21 cellular contexts compared by ENCODE assay signal in the genomic region with DNA sequence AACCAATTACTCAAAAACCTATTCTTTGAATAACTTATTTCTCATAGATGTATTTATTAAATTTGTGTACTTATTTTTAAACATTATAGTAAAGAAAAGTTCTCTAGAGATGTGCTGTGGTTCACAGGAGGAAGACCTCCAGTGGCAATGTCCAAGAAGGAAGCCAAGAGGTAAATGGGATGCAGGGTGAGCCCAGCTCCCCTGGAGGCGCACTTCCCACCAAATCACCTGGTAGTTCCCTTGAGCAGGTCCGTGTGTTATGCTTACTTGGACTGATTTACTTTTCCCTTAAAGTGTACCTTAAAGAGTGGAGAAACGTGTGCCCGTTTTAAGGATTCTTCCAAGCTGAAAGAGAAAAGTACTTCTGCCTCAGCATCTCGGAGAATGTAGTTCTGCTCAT. TPM values are rescaled to one million over a fixed set of nuclear protein-coding genes. Genes with fewer than 3 reads are reported as not detected.
A peak's percentile ranks its signal among the peaks of the same experiment; 100 is the strongest.
DNase-seq lines count a peak whose midpoint lies in the region; ATAC-seq, FAIRE-seq and TF ChIP-seq lines count a peak whose summit lies in the region.
"Had no signal": no experiment of that assay in that cellular context is flagged by ENCODE, and none has a peak within 500 bp of the region (broad histone marks: within the 10 kb centered on the region; RNA-seq: fewer than 3 reads in every experiment).

No MANE protein-coding gene starts in this region.

- H3T11ph ChIP-seq in H9 (ENCODE audit: low read length), result no peak overlapping the region

- H3K56ac ChIP-seq in H9 (ENCODE audit: insufficient read length, low read depth, low read length) (no peak overlapping the region), mesendoderm (ENCODE audit: low read length) (no peak overlapping the region)

- ATAC-seq in DND-41 (ENCODE audit: insufficient read depth, low read depth) (no peak), K562 (peak; percentile 50; the same call in 1 of the 3 replicates)
- ATAC-seq: GM12878 had no signal

- intact Hi-C loops in K562 (cut with micrococcal nuclease), result no loop called here

- no peaks in the 10 kb centered on the region for H3K23me2 ChIP-seq in H9 (ENCODE audit: insufficient read length, low read depth, low read length, poor library complexity, severe bottlenecking)

- H2BK15ac ChIP-seq in H9 (ENCODE audit: low read depth, low read length) (no peak overlapping the region), mesendoderm (replicated peaks; ENCODE audit: low read depth) (no peak overlapping the region)

- no peak overlapping the region for H3K14ac ChIP-seq in H9 (ENCODE audit: insufficient read depth, low read length)

- no CpG with 5 or more reads among the region's 5 CpGs for WGBS in H9 (ENCODE audit: extremely low coverage, insufficient read length, low lambda C conversion rate)
- 77% methylated on average over 5 of the region's 5 CpGs for WGBS in K562 (ENCODE audit: insufficient coverage, low coverage, missing lambda C conversion rate)
- WGBS in mesendoderm (ENCODE audit: extremely low coverage, insufficient coverage, low lambda C conversion rate), result no CpG with 5 or more reads among the region's 5 CpGs

- no peak for TF ChIP-seq RAD21 in K562 (CRISPR knock-in tag; conservative IDR thresholded peaks at IDR 0.05 in 1 of 2, IDR thresholded peaks at IDR 0.05 in 1 of 2)

- no peaks in the 10 kb centered on the region for H3K79me1 ChIP-seq in H9 (ENCODE audit: insufficient read depth, low read depth, low read length, poor library complexity, severe bottlenecking)
- no peaks in the 10 kb centered on the region for H3K79me1 ChIP-seq in mesendoderm (ENCODE audit: low read length)

- H3K27me3 Mint-ChIP-seq in H9 (ENCODE audit: low read depth), result no peaks in the 10 kb centered on the region
- no peaks in the 10 kb centered on the region for H3K27me3 Mint-ChIP-seq in osteocyte (ENCODE audit: unreplicated experiment)
- H3K27me3 Mint-ChIP-seq: B cell; CD4-positive, alpha-beta memory T cell had no signal

- TF ChIP-seq CTCF in DND-41 (IDR thresholded peaks at IDR 0.05; ENCODE audit: borderline replicate concordance, extremely low read depth, low read length, poor library complexity, severe bottlenecking) (peak; percentile 3), H9 (conservative IDR thresholded peaks at IDR 0.05) (peak; percentile 54), K562 (IDR thresholded peaks at IDR 0.05 in 2 of 3, conservative IDR thresholded peaks at IDR 0.05 in 1 of 3; ENCODE audit: insufficient read depth in 2 of 3, low read depth in 1 of 3, low read length in 3 of 3) (0 out of 6 replicates have a peak, but pooled peaks of 1 of the 3 experiments have one; percentile 12), osteocyte (IDR thresholded peaks at IDR 0.05) (no peak)

- H3K9ac ChIP-seq in DND-41 (ENCODE audit: low read depth, low read length) (no peak overlapping the region), H9 (ENCODE audit: extremely low read depth, insufficient read length, low read length) (no peak overlapping the region), K562 (ENCODE audit: insufficient read depth in 1 of 2, low read depth in 2 of 2, low read length in 2 of 2) (no peak overlapping the region), mesendoderm (ENCODE audit: low read length) (no peak overlapping the region)

- no peak overlapping the region for H3K18ac ChIP-seq in H9 (ENCODE audit: insufficient read length, low read depth, low read length)
- no peak overlapping the region for H3K18ac ChIP-seq in mesendoderm (ENCODE audit: low read length)

- no peak overlapping the region for H3K27ac Mint-ChIP-seq in H9
- H3K27ac Mint-ChIP-seq in osteocyte (ENCODE audit: unreplicated experiment), result no peak overlapping the region
- H3K27ac Mint-ChIP-seq: B cell; CD4-positive, alpha-beta memory T cell; HFFc6 had no signal

- no peak overlapping the region for H3K4me2 ChIP-seq in DND-41 (ENCODE audit: insufficient read depth, low read length)
- H3K4me2 ChIP-seq in H9 (ENCODE audit: insufficient read depth, insufficient read length, low read length), result no peak overlapping the region
- H3K4me2 ChIP-seq in K562 (ENCODE audit: insufficient read depth, low read length), result no peak overlapping the region
- H3K4me2 ChIP-seq in mesendoderm (ENCODE audit: low read length), result no peak overlapping the region
- H3K4me2 ChIP-seq: PC-9 had no signal

- H2AFZ ChIP-seq in DND-41 (ENCODE audit: low read depth, low read length) (no peak overlapping the region), H9 (ENCODE audit: low read length) (no peak overlapping the region), K562 (ENCODE audit: low read depth, low read length) (no peak overlapping the region)
- H2AFZ ChIP-seq: PC-9 had no signal

- no peaks in the 10 kb centered on the region for H3K79me2 ChIP-seq in DND-41 (ENCODE audit: insufficient read depth, low read length)
- no peaks in the 10 kb centered on the region for H3K79me2 ChIP-seq in H9 (ENCODE audit: insufficient read depth, low read length)
- no peaks in the 10 kb centered on the region for H3K79me2 ChIP-seq in K562 (ENCODE audit: control insufficient read depth, insufficient read depth, low read length)
- no peaks in the 10 kb centered on the region for H3K79me2 ChIP-seq in mesendoderm (ENCODE audit: control insufficient read depth, insufficient read depth, low read length)

- H2AK5ac ChIP-seq in H9 (ENCODE audit: insufficient read length, low read length), result no peak overlapping the region
- H2AK5ac ChIP-seq in mesendoderm (ENCODE audit: low read length), result no peak overlapping the region

- FAIRE-seq in K562 (lab: Jason Lieb, UNC) (no peak), H54 (lab: Jason Lieb, UNC) (no peak)
- FAIRE-seq: GM12878 had no signal

- H3K9me3 Mint-ChIP-seq in H9 (no peaks in the 10 kb centered on the region), osteocyte (ENCODE audit: unreplicated experiment) (no peaks in the 10 kb centered on the region)
- H3K9me3 Mint-ChIP-seq: CD4-positive, alpha-beta memory T cell; HFFc6 had no signal

- in situ Hi-C loops in K562 (cut with MboI), result no loop called here

- no peak overlapping the region for H2BK120ac ChIP-seq in H9 (ENCODE audit: low read depth, low read length, poor library complexity, severe bottlenecking)
- no peak overlapping the region for H2BK120ac ChIP-seq in mesendoderm (ENCODE audit: low read depth, low read length)

- H3K36me3 ChIP-seq in DND-41 (ENCODE audit: insufficient read depth, low read length) (peaks cover 90% of the 10 kb centered on the region), K562 (ENCODE audit: control insufficient read depth, insufficient read depth, low read length) (peaks cover 82% of the 10 kb centered on the region), mesendoderm (ENCODE audit: control insufficient read depth, insufficient read depth, low read length) (peaks cover 6% of the 10 kb centered on the region)

- H3K4me3 Mint-ChIP-seq in H9 (no peak overlapping the region), osteocyte (ENCODE audit: unreplicated experiment) (no peak overlapping the region)
- H3K4me3 Mint-ChIP-seq: B cell; CD4-positive, alpha-beta memory T cell; HFFc6 had no signal

- H4K8ac ChIP-seq in H9 (replicated peaks; ENCODE audit: insufficient read length, low read depth, low read length) (no peak overlapping the region), mesendoderm (ENCODE audit: low read depth, low read length) (no peak overlapping the region)

- H3K23ac ChIP-seq in H9 (ENCODE audit: insufficient read length, low read depth, low read length) (no peak overlapping the region), mesendoderm (ENCODE audit: low read length) (no peak overlapping the region)

- POLR2A ChIA-PET in K562 (lab: Yijun Ruan, JAX), result interaction anchor here (2.0 kb wide), 1 partner anchor 19 kb away, joined by 7 read pairs; no protein-coding TSS in a partner anchor

- H2BK5ac ChIP-seq in H9 (ENCODE audit: insufficient read length, low read length), result no peak overlapping the region
- H2BK5ac ChIP-seq in mesendoderm (ENCODE audit: low read length), result no peak overlapping the region

- no peak overlapping the region for H3K4me3 ChIP-seq in DND-41 (ENCODE audit: low read depth in 1 of 2, low read length in 2 of 2)
- no peak overlapping the region for H3K4me3 ChIP-seq in K562
- no peak overlapping the region for H3K4me3 ChIP-seq in mesendoderm (ENCODE audit: low read length)
- H3K4me3 ChIP-seq: GM12878, MG63, PC-9, SK-N-MC had no signal

- H2BK12ac ChIP-seq in H9 (ENCODE audit: insufficient read length, low read depth, low read length), result no peak overlapping the region

- no peaks in the 10 kb centered on the region for H3K4me1 ChIP-seq in DND-41 (ENCODE audit: insufficient read depth, low read length)
- no peaks in the 10 kb centered on the region for H3K4me1 ChIP-seq in H9 (ENCODE audit: insufficient read depth, low read length)
- no peaks in the 10 kb centered on the region for H3K4me1 ChIP-seq in K562 (replicated peaks in 1 of 2; ENCODE audit: control insufficient read depth in 2 of 2, insufficient read depth in 2 of 2, low read length in 2 of 2)
- H3K4me1 ChIP-seq in mesendoderm (ENCODE audit: control insufficient read depth, low read depth, low read length), result no peaks in the 10 kb centered on the region

- no peak overlapping the region for H3K4ac ChIP-seq in H9 (ENCODE audit: low read depth, low read length)
- no peak overlapping the region for H3K4ac ChIP-seq in mesendoderm (ENCODE audit: low read depth, low read length)

- no peak for TF ChIP-seq EP300 in K562 (IDR thresholded peaks at IDR 0.05; ENCODE audit: low read length)

- H3K9me3 ChIP-seq in DND-41 (ENCODE audit: insufficient read depth, low read length, severe bottlenecking) (no peaks in the 10 kb centered on the region), H9 (ENCODE audit: control insufficient read depth, low read depth, low read length) (no peaks in the 10 kb centered on the region), K562 (replicated peaks; ENCODE audit: control insufficient read depth, insufficient read depth, low read depth, low read length) (no peaks in the 10 kb centered on the region)
- H3K9me3 ChIP-seq: MG63 had no signal

- DNase-seq in DND-41, result no peak
- no peak for DNase-seq in H9
- no peak for DNase-seq in K562 (ENCODE audit: extremely low read depth in 1 of 4, low spot score in 3 of 4)
- peak; percentile 40 for DNase-seq in mesendoderm
- no peak for DNase-seq in H54 (ENCODE audit: insufficient read length, low spot score)
- DNase-seq in osteocyte (ENCODE audit: extremely low spot score, unreplicated experiment), result no peak
- no peak for DNase-seq in activated CD4-positive, alpha-beta T cell treated with anti-CD3 and anti-CD28 coated beads for 1 hour
- DNase-seq: Calu3; CD4-positive, alpha-beta memory T cell; DMS79 treated with DMSO at 0.1 percent for 48 hours; GDM1; HFFc6; Karpas-422; MG63; NCI-H1092; NCI-H187 treated with DMSO at 0.1 percent for 48 hours; NCI-H446 treated with DMSO at 0.1 percent for 48 hours; PC-9 had no signal

- BruUV-seq in K562 (replicated peaks; lab: Mats Ljungman, UMichigan), result no TSS peak

- H2BK20ac ChIP-seq in H9 (ENCODE audit: low read depth, low read length, poor library complexity, severe bottlenecking), result no peak overlapping the region

- no peaks in the 10 kb centered on the region for H3K9me1 ChIP-seq in K562 (ENCODE audit: control insufficient read depth, insufficient read depth, low read length)

- no peak for TF ChIP-seq POLR2A in K562 (conservative IDR thresholded peaks at IDR 0.05)
- no peak for TF ChIP-seq POLR2A in H54 (IDR thresholded peaks at IDR 0.05; ENCODE audit: low read depth, low read length)

- H3K36me3 Mint-ChIP-seq in H9 (ENCODE audit: insufficient read depth in 1 of 3, low read depth in 3 of 3), result peaks cover 34 to 89% (median 85%) of the 10 kb centered on the region in 3 experiments
- peaks cover 58% of the 10 kb centered on the region for H3K36me3 Mint-ChIP-seq in osteocyte (ENCODE audit: unreplicated experiment)

- H3K27me3 ChIP-seq in DND-41 (ENCODE audit: insufficient read depth, low read length, poor library complexity) (no peaks in the 10 kb centered on the region), H9 (ENCODE audit: insufficient read depth, low read length) (no peaks in the 10 kb centered on the region), K562 (ENCODE audit: control insufficient read depth in 2 of 2, insufficient read depth in 2 of 2, low read length in 2 of 2) (no peaks in the 10 kb centered on the region), mesendoderm (ENCODE audit: insufficient read depth, low read length, poor library complexity) (no peaks in the 10 kb centered on the region)
- H3K27me3 ChIP-seq: MG63 had no signal

- no peak overlapping the region for H4K5ac ChIP-seq in H9 (ENCODE audit: insufficient read length, low read depth, low read length)
- H4K5ac ChIP-seq in mesendoderm (ENCODE audit: low read length), result no peak overlapping the region

- H4K20me1 ChIP-seq in DND-41 (ENCODE audit: insufficient read depth, low read length) (peaks cover 3% of the 10 kb centered on the region; the same call in 1 of the 2 replicates), H9 (ENCODE audit: control insufficient read depth, insufficient read depth, insufficient read length) (no peaks in the 10 kb centered on the region), K562 (replicated peaks; ENCODE audit: control insufficient read depth, insufficient read depth, low read length) (no peaks in the 10 kb centered on the region; the same call in 1 of the 2 replicates)

- CTCF ChIA-PET in K562 (lab: Yijun Ruan, JAX; ENCODE audit: low intra/inter-chr PET ratio), result no interaction called here

- H4K91ac ChIP-seq in H9 (ENCODE audit: insufficient read length, low read depth, low read length), result no peak overlapping the region

- H3K27ac ChIP-seq in DND-41 (ENCODE audit: low read length) (no peak overlapping the region), H9 (ENCODE audit: insufficient read length, low read depth, low read length) (no peak overlapping the region), K562 (ENCODE audit: extremely low read depth, low read depth, low read length) (no peak overlapping the region), mesendoderm (ENCODE audit: low read depth, low read length) (no peak overlapping the region)
- H3K27ac ChIP-seq: PC-9, SK-N-MC had no signal

- H3K4me1 Mint-ChIP-seq in H9 (no peaks in the 10 kb centered on the region), osteocyte (ENCODE audit: unreplicated experiment) (no peaks in the 10 kb centered on the region)
- H3K4me1 Mint-ChIP-seq: B cell; CD4-positive, alpha-beta memory T cell had no signal

RNA-seq across cellular contexts. Expression of a gene that starts 55.3 kb away (rescaled TPM):
- 31.0 and 32.6 TPM in 2 replicates for total RNA-seq in H9 (2021)
- 30.7 and 81.3 TPM in 2 replicates for total RNA-seq in K562 (2011; cell fraction: chromatin; rRNA removed; ENCODE audit: low replicate concordance)
- 17.8 and 20.4 TPM in 2 replicates for total RNA-seq in K562 (2011; cell fraction: nucleolus; rRNA removed)
- total RNA-seq in K562 (2011; cell fraction: nucleoplasm; rRNA removed), result 36.7 and 53.3 TPM in 2 replicates
- 25.4 and 26.9 TPM in 2 replicates for total RNA-seq in K562 (2014; rRNA removed)
- 25.9 and 26.1 TPM in 2 replicates for total RNA-seq in K562 (2014; rRNA removed; fragmentation: Illumina TruSeq; extraction: Trizol)
- total RNA-seq in K562 (2015; rRNA removed; fragmentation: Illumina TruSeq; extraction: Trizol), result 29.2 and 30.2 TPM in 2 replicates
- total RNA-seq in K562 (2021), result 28.2 and 28.4 TPM in 2 replicates
- polyA plus RNA-seq in K562 (2011; rRNA removed), result 19.0 and 29.1 TPM in 2 replicates
- 16.4 and 39.5 TPM in 2 replicates for polyA plus RNA-seq in K562 (2011; cell fraction: cytosol; rRNA removed)
- 29.6 and 42.3 TPM in 2 replicates for polyA plus RNA-seq in K562 (2011; cell fraction: nucleus; rRNA removed)
- polyA plus RNA-seq in K562 (2012), result 17.0 and 20.7 TPM in 2 replicates
- 30.1 and 36.1 TPM in 2 replicates for polyA plus RNA-seq in K562 (2014; fragmentation: Illumina TruSeq; extraction: Trizol)
- polyA plus RNA-seq in K562 (2014; fragmentation: Nextera tagmentation; extraction: Ambion mirVana), result 10 to 100 TPM in 1 of 2 experiments, 1 to 10 TPM in 1; 9.7 to 17.5 TPM
- 35.3 and 37.9 TPM in 2 replicates for polyA plus RNA-seq in K562 (2014; rRNA removed)
- 15.4 and 19.7 TPM in 2 replicates for polyA minus RNA-seq in K562 (2011; rRNA and poly(A)+ RNA removed)
- 8.6 and 8.7 TPM in 2 replicates for polyA minus RNA-seq in K562 (2011; cell fraction: cytosol; rRNA and poly(A)+ RNA removed)
- 21.9 and 22.2 TPM in 2 replicates for polyA minus RNA-seq in K562 (2011; cell fraction: nucleus; rRNA and poly(A)+ RNA removed)
- 28.1 TPM for polyA plus RNA-seq in mesendoderm (2013, experiment 1 of 2)
- polyA plus RNA-seq in mesendoderm (2013, experiment 2 of 2), result 28.6 TPM
- 12.5 and 14.2 TPM in 2 replicates for total RNA-seq in osteocyte
